Comparison of ENCODE assay signal across 29 cellular contexts in the genomic region with DNA sequence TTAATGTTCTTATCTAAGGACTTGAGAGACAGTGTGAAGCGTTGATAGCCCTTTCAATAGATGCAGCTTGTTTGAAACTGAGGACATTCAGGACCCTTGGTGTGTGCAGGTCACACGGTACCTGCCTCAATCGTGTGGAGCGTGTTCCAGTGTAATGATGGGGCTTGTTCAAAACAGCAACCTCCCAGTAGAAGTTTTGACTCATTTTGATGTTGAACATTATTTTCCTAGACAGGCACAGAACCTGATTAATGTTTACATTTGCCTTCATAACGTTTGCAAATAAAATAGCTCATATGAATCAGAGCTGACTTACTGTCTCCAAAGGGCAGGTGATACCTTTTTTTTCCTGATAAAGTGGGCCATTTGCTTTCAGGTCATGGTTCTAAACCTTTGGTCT. TPM values are rescaled to one million over a fixed set of nuclear protein-coding genes. Genes with fewer than 3 reads are reported as not detected.
A peak's percentile ranks its signal among the peaks of the same experiment; 100 is the strongest.
DNase-seq lines count a peak whose midpoint lies in the region; ATAC-seq and TF ChIP-seq lines count a peak whose summit lies in the region.
"Had no signal": no experiment of that assay in that cellular context is flagged by ENCODE, and none has a peak within 500 bp of the region (broad histone marks: within the 10 kb centered on the region; RNA-seq: fewer than 3 reads in every experiment).

No MANE protein-coding gene starts in this region.

- 94 to 95% methylated on average over 4 to 5 of the region's 5 CpGs for WGBS in endodermal cell (ENCODE audit: insufficient coverage in 1 of 2, insufficient read length in 1 of 2), 2 experiments
- 87% methylated on average over 5 of the region's 5 CpGs for WGBS in hepatocyte (ENCODE audit: low lambda C conversion rate, missing lambda C conversion rate)

- no peaks in the 10 kb centered on the region for H3K27me3 Mint-ChIP-seq in activated CD4-positive, alpha-beta T cell treated with anti-CD3 and anti-CD28 coated beads, Interleukin-2, amount 10 ng/mL, durations not matched to agents 24 days and 14 days
- H3K27me3 Mint-ChIP-seq in CD4-positive, CD25-positive, alpha-beta regulatory T cell = no peaks in the 10 kb centered on the region
- H3K27me3 Mint-ChIP-seq in endodermal cell (ENCODE audit: insufficient read depth) = no peaks in the 10 kb centered on the region
- H3K27me3 Mint-ChIP-seq: activated naive CD4-positive, alpha-beta T cell treated with anti-CD3 and anti-CD28 coated beads, Interleukin-2, amount 10 ng/mL, durations not matched to agents 7 days and 5 days; naive thymus-derived CD4-positive, alpha-beta T cell had no signal

- H3K4me2 ChIP-seq in hepatocyte = no peak overlapping the region

- H3K27me3 ChIP-seq in CD4-positive, CD25-positive, alpha-beta regulatory T cell (ENCODE audit: control insufficient read depth, insufficient read depth, low read length) = no peaks in the 10 kb centered on the region
- H3K27me3 ChIP-seq in endodermal cell (ENCODE audit: control insufficient read depth, insufficient read depth, low read length, poor library complexity, severe bottlenecking) (no peaks in the 10 kb centered on the region), hepatocyte (no peaks in the 10 kb centered on the region)
- H3K27me3 ChIP-seq: heart right ventricle, SJCRH30, transverse colon had no signal

- no peak overlapping the region for H3K4me3 Mint-ChIP-seq in activated CD4-positive, alpha-beta T cell treated with anti-CD3 and anti-CD28 coated beads, Interleukin-2, amount 10 ng/mL, durations not matched to agents 24 days and 14 days
- peak overlapping the region in 3 of 4 donors; percentile 19 to 63 (median 48) for H3K4me3 Mint-ChIP-seq in CD4-positive, CD25-positive, alpha-beta regulatory T cell
- no peak overlapping the region for H3K4me3 Mint-ChIP-seq in endodermal cell
- H3K4me3 Mint-ChIP-seq: activated naive CD4-positive, alpha-beta T cell treated with anti-CD3 and anti-CD28 coated beads, Interleukin-2, amount 10 ng/mL, durations not matched to agents 7 days and 5 days; activated T-helper 1 cell treated with anti-CD3 and anti-CD28 coated beads, Interleukin-12 subunit alpha, Interleukin-12 subunit beta, Interleukin-2, Interleukin-4 antibody, amounts not matched to agents 30 ng/mL and 10 ng/mL and 1 ng/mL, durations not matched to agents 14 hours and 24 hours and 36 hours; naive thymus-derived CD4-positive, alpha-beta T cell had no signal

- no peak overlapping the region for H2AFZ ChIP-seq in hepatocyte

- intact Hi-C loops in activated CD4-positive, alpha-beta T cell treated with anti-CD3 and anti-CD28 coated beads, Interleukin-2, amount 10 ng/mL, durations not matched to agents 24 days and 14 days (cut with micrococcal nuclease) = no loop called here

- H3K36me3 ChIP-seq in CD4-positive, CD25-positive, alpha-beta regulatory T cell (ENCODE audit: control insufficient read depth, insufficient read depth, low read length) = peaks cover 87% of the 10 kb centered on the region
- H3K36me3 ChIP-seq in endodermal cell (ENCODE audit: control insufficient read depth, insufficient read depth, low read length) = peaks cover 92% of the 10 kb centered on the region
- peaks cover 8% of the 10 kb centered on the region for H3K36me3 ChIP-seq in hepatocyte (replicated peaks; ENCODE audit: insufficient read depth, low read depth)

- H3K9me3 ChIP-seq in CD4-positive, CD25-positive, alpha-beta regulatory T cell (ENCODE audit: control insufficient read depth in 2 of 2, low read length in 2 of 2) = no peaks in the 10 kb centered on the region
- no peaks in the 10 kb centered on the region for H3K9me3 ChIP-seq in endodermal cell (ENCODE audit: control insufficient read depth, low read length)
- no peaks in the 10 kb centered on the region for H3K9me3 ChIP-seq in hepatocyte (ENCODE audit: low read depth)
- H3K9me3 ChIP-seq: heart right ventricle, psoas muscle, SJCRH30, transverse colon had no signal

- H3K9me3 Mint-ChIP-seq in activated CD4-positive, alpha-beta T cell treated with anti-CD3 and anti-CD28 coated beads, Interleukin-2, amount 10 ng/mL, durations not matched to agents 24 days and 14 days = no peaks in the 10 kb centered on the region
- no peaks in the 10 kb centered on the region for H3K9me3 Mint-ChIP-seq in CD4-positive, CD25-positive, alpha-beta regulatory T cell
- H3K9me3 Mint-ChIP-seq in endodermal cell = no peaks in the 10 kb centered on the region
- H3K9me3 Mint-ChIP-seq: activated naive CD4-positive, alpha-beta T cell treated with anti-CD3 and anti-CD28 coated beads, Interleukin-2, amount 10 ng/mL, durations not matched to agents 7 days and 5 days; activated T-helper 1 cell treated with anti-CD3 and anti-CD28 coated beads, Interleukin-12 subunit alpha, Interleukin-12 subunit beta, Interleukin-2, Interleukin-4 antibody, amounts not matched to agents 30 ng/mL and 10 ng/mL and 1 ng/mL, durations not matched to agents 14 hours and 24 hours and 36 hours; naive thymus-derived CD4-positive, alpha-beta T cell had no signal

- DNase-seq in activated CD4-positive, alpha-beta T cell treated with anti-CD3 and anti-CD28 coated beads, Interleukin-2, amount 10 ng/mL, durations not matched to agents 24 days and 14 days = no peak
- DNase-seq in activated CD4-positive, alpha-beta T cell treated with anti-CD3 and anti-CD28 coated beads, Interleukin-2, amount 50 U/mL, for 4 hours = no peak
- no peak for DNase-seq in CD4-positive, CD25-positive, alpha-beta regulatory T cell
- DNase-seq in endodermal cell = no peak
- DNase-seq in hepatocyte (ENCODE audit: low spot score) = no peak
- no peak for DNase-seq in SKM-1 treated with dmso at 0.1 percent for 144 hours (lab: John Stamatoyannopoulos, UW; ENCODE audit: unreplicated experiment)
- DNase-seq: 8988T; activated naive CD4-positive, alpha-beta T cell treated with anti-CD3 and anti-CD28 coated beads, Interleukin-2, amount 10 ng/mL, durations not matched to agents 7 days and 5 days; aorta; erythroblast; heart right ventricle; naive thymus-derived CD4-positive, alpha-beta T cell; NCI-H1930; NCI-H2171 treated with DMSO at 0.1 percent for 48 hours; NCI-H510A; occipital lobe; psoas muscle; SJCRH30; stimulated activated CD4-positive, alpha-beta T cell treated with anti-CD3 and anti-CD28 coated beads, Interleukin-4, amount 100 ng/mL, for 1 hour; T-helper 1 cell; transverse colon had no signal

- H3K79me2 ChIP-seq in hepatocyte = peaks cover 5% of the 10 kb centered on the region

- H3K27ac ChIP-seq in CD4-positive, CD25-positive, alpha-beta regulatory T cell (ENCODE audit: insufficient read depth, low read length, poor library complexity, severe bottlenecking) = peak overlapping the region; percentile 35
- peak overlapping the region; percentile 64 for H3K27ac ChIP-seq in VCaP
- no peak overlapping the region for H3K27ac ChIP-seq in endodermal cell (ENCODE audit: low read depth, low read length)
- H3K27ac ChIP-seq in hepatocyte = no peak overlapping the region
- H3K27ac ChIP-seq: C4-2B, heart right ventricle, SJCRH30, transverse colon had no signal

- peak overlapping the region; percentile 7 for H3K27ac Mint-ChIP-seq in activated CD4-positive, alpha-beta T cell treated with anti-CD3 and anti-CD28 coated beads, Interleukin-2, amount 10 ng/mL, durations not matched to agents 24 days and 14 days
- peak overlapping the region in 2 of 3 donors; percentile 58 to 86 for H3K27ac Mint-ChIP-seq in CD4-positive, CD25-positive, alpha-beta regulatory T cell
- peak overlapping the region; percentile 26 for H3K27ac Mint-ChIP-seq in endodermal cell
- H3K27ac Mint-ChIP-seq: activated naive CD4-positive, alpha-beta T cell treated with anti-CD3 and anti-CD28 coated beads, Interleukin-2, amount 10 ng/mL, durations not matched to agents 7 days and 5 days had no signal

- no peaks in the 10 kb centered on the region for H3K9me2 ChIP-seq in hepatocyte (replicated peaks; ENCODE audit: insufficient read depth)

- peaks cover 35% of the 10 kb centered on the region for H3K4me1 Mint-ChIP-seq in activated CD4-positive, alpha-beta T cell treated with anti-CD3 and anti-CD28 coated beads, Interleukin-2, amount 10 ng/mL, durations not matched to agents 24 days and 14 days
- H3K4me1 Mint-ChIP-seq in CD4-positive, CD25-positive, alpha-beta regulatory T cell = peaks cover 22 to 28% (median 25%) of the 10 kb centered on the region in 4 donors
- peaks cover 22% of the 10 kb centered on the region for H3K4me1 Mint-ChIP-seq in endodermal cell

- no peak overlapping the region for H3K9ac ChIP-seq in endodermal cell (ENCODE audit: extremely low read depth, low read length, poor library complexity, severe bottlenecking)

- peaks cover 4% of the 10 kb centered on the region for H4K20me1 ChIP-seq in hepatocyte (ENCODE audit: insufficient read depth, poor library complexity, severe bottlenecking)

- no peak for ATAC-seq in CD4-positive, CD25-positive, alpha-beta regulatory T cell (ENCODE audit: low read depth in 2 of 2)
- ATAC-seq in GM18520 (IDR thresholded peaks at IDR 0.05; ENCODE audit: unreplicated experiment) = no peak
- ATAC-seq: HCT116; naive thymus-derived CD4-positive, alpha-beta T cell; psoas muscle had no signal

- no peak for TF ChIP-seq CTCF in VCaP (conservative IDR thresholded peaks at IDR 0.05)
- TF ChIP-seq CTCF in endodermal cell (conservative IDR thresholded peaks at IDR 0.05) = no peak
- TF ChIP-seq CTCF in hepatocyte (IDR thresholded peaks at IDR 0.05; ENCODE audit: poor library complexity) = no peak

- H3K4me1 ChIP-seq in CD4-positive, CD25-positive, alpha-beta regulatory T cell (ENCODE audit: control insufficient read depth, insufficient read depth, low read length, poor library complexity, severe bottlenecking) = peaks cover 13% of the 10 kb centered on the region
- H3K4me1 ChIP-seq in endodermal cell (ENCODE audit: control insufficient read depth, insufficient read depth, low read length) (peaks cover 6% of the 10 kb centered on the region), hepatocyte (ENCODE audit: insufficient read depth) (no peaks in the 10 kb centered on the region)
- H3K4me1 ChIP-seq: SJCRH30 had no signal

- peaks cover 82% of the 10 kb centered on the region for H3K36me3 Mint-ChIP-seq in activated CD4-positive, alpha-beta T cell treated with anti-CD3 and anti-CD28 coated beads, Interleukin-2, amount 10 ng/mL, durations not matched to agents 24 days and 14 days (ENCODE audit: low read depth)
- H3K36me3 Mint-ChIP-seq in CD4-positive, CD25-positive, alpha-beta regulatory T cell = peaks cover 53% of the 10 kb centered on the region
- H3K36me3 Mint-ChIP-seq in endodermal cell (ENCODE audit: low read depth) = peaks cover 79% of the 10 kb centered on the region

- H3K4me3 ChIP-seq in CD4-positive, CD25-positive, alpha-beta regulatory T cell (ENCODE audit: low read depth, low read length) = no peak overlapping the region
- H3K4me3 ChIP-seq in endodermal cell (ENCODE audit: low read length) (no peak overlapping the region), hepatocyte (no peak overlapping the region)
- H3K4me3 ChIP-seq: heart right ventricle, lung, psoas muscle, SJCRH30, transverse colon had no signal

RNA-seq across cellular contexts. Expression of a gene that starts 21.3 kb away (rescaled TPM):
- 258 and 262 TPM in 2 replicates for total RNA-seq in activated CD4-positive, alpha-beta T cell treated with anti-CD3 and anti-CD28 coated beads, Interleukin-2, amount 10 ng/mL, durations not matched to agents 24 days and 14 days
- 168 TPM for total RNA-seq in CD4-positive, CD25-positive, alpha-beta regulatory T cell
- polyA plus RNA-seq in CD4-positive, CD25-positive, alpha-beta regulatory T cell = 10 to 100 TPM; 63.6 to 88.2 (median 65.7) TPM
- 100 to 1,000 TPM; 123 to 139 TPM for total RNA-seq in endodermal cell
- 93.5 TPM for polyA plus RNA-seq in endodermal cell (2013, experiment 1 of 2)
- 77.6 TPM for polyA plus RNA-seq in endodermal cell (2013, experiment 2 of 2)
- 35.6 and 46.7 TPM in 2 replicates for total RNA-seq in hepatocyte
- polyA plus RNA-seq in hepatocyte = 112 and 126 TPM in 2 replicates

RNA-seq across cellular contexts. Expression of a gene that starts 48.0 kb away (rescaled TPM):
- total RNA-seq in activated CD4-positive, alpha-beta T cell treated with anti-CD3 and anti-CD28 coated beads, Interleukin-2, amount 10 ng/mL, durations not matched to agents 24 days and 14 days = 965 and 989 TPM in 2 replicates
- total RNA-seq in CD4-positive, CD25-positive, alpha-beta regulatory T cell = 220 TPM
- polyA plus RNA-seq in CD4-positive, CD25-positive, alpha-beta regulatory T cell = 100 to 1,000 TPM; 159 to 261 (median 179) TPM
- total RNA-seq in endodermal cell = not detected
- polyA plus RNA-seq in endodermal cell (2013, experiment 1 of 2) = not detected
- not detected for polyA plus RNA-seq in endodermal cell (2013, experiment 2 of 2)
- total RNA-seq in hepatocyte = not detected in 2 replicates
- polyA plus RNA-seq in hepatocyte = not detected in 2 replicates
- total RNA-seq: kidney epithelial cell, occipital lobe, RPMI7951, SJCRH30 had no signal

Comparison
In these comparisons a context has a peak if more than half of its experiments do, and no peak if none do; other contexts are left out.
1. H3K27ac Mint-ChIP-seq: peak in every context shown above with its lines; median percentile 72 in CD4-positive, CD25-positive, alpha-beta regulatory T cell; 26 in endodermal cell; 7 in activated CD4-positive, alpha-beta T cell treated with anti-CD3 and anti-CD28 coated beads, Interleukin-2, amount 10 ng/mL, durations not matched to agents 24 days and 14 days.
2. H3K4me3 Mint-ChIP-seq: peak in CD4-positive, CD25-positive, alpha-beta regulatory T cell (3 of 4); none in activated CD4-positive, alpha-beta T cell treated with anti-CD3 and anti-CD28 coated beads, Interleukin-2, amount 10 ng/mL, durations not matched to agents 24 days and 14 days (single experiment) and endodermal cell (single experiment).
3. H3K27ac ChIP-seq: peak in CD4-positive, CD25-positive, alpha-beta regulatory T cell (single experiment) and VCaP (single experiment); none in endodermal cell (single experiment) and hepatocyte (single experiment).
4. RNA of a gene that starts 48.0 kb away (total RNA-seq): 965 to 989 TPM in activated CD4-positive, alpha-beta T cell treated with anti-CD3 and anti-CD28 coated beads, Interleukin-2, amount 10 ng/mL, durations not matched to agents 24 days and 14 days and 220 TPM in CD4-positive, CD25-positive, alpha-beta regulatory T cell (single experiment); not detected in endodermal cell and not detected in hepatocyte; every median in the first group is over 100 times any median in the second.